Comparison of ENCODE assay signal across 33 cellular contexts in the genomic region with DNA sequence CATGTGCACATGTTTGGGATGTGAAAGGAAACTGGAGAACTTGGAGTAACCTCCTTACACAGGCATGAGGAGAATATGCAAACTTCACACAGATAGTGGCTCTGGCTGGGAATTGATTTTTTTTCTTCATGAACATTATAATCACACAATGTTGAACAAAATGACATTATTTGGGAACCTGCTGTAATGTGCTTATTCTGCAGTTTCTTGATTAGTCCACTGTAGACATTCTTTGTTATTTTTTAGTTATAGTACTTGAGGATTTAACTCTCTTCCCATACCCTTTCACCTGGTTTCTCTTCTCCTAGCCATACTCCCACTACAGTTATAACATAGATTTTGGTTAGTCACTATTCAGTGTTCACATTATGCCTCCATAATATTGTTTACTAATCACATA.
"Had no signal": no experiment of that assay in that cellular context is flagged by ENCODE, and none has a peak within 500 bp of the region (broad histone marks: within the 10 kb centered on the region; RNA-seq: fewer than 3 reads in every experiment).

No MANE protein-coding gene starts in this region.

- DNase-seq: activated B cell treated with CpG ODN at 0.5 μM for 24 hours; activated CD4-positive, alpha-beta T cell treated with anti-CD3 and anti-CD28 coated beads for 48 hours; activated CD4-positive, alpha-beta T cell treated with anti-CD3 and anti-CD28 coated beads, Interleukin-2, amount 50 U/mL, for 1 hour; activated CD4-positive, alpha-beta T cell treated with anti-CD3 and anti-CD28 coated beads, Interleukin-2, amount 50 U/mL, for 48 hours; activated CD8-positive, alpha-beta memory T cell treated with anti-CD3 and anti-CD28 coated beads for 24 hours; activated CD8-positive, alpha-beta T cell treated with anti-CD3 and anti-CD28 coated beads for 36 hours; activated effector memory CD4-positive, alpha-beta T cell treated with Interleukin-2 at 50 U/mL for 16 hours; activated gamma-delta T cell treated with Interleukin-2 at 50 U/mL for 16 hours; activated naive CD4-positive, alpha-beta T cell treated with anti-CD3 and anti-CD28 coated beads, Interleukin-2, amount 50 U/mL, for 16 hours; activated naive CD4-positive, alpha-beta T cell treated with Interleukin-2 at 50 U/mL for 16 hours; activated T-cell treated with anti-CD3 and anti-CD28 coated beads, Interleukin-2, amount 50 U/mL, for 4 hours; amniotic stem cell; anterior cingulate cortex; brain microvascular endothelial cell; effector CD4-positive, alpha-beta T cell; effector memory CD8-positive, alpha-beta T cell; erythroblast; foreskin keratinocyte; gastrocnemius medialis; glutamatergic neuron; heart left ventricle; T-helper 2 cell had no signal

- H3K4me1 ChIP-seq: esophagus muscularis mucosa, foreskin keratinocyte, gastrocnemius medialis, heart left ventricle had no signal

- H3K9me3 ChIP-seq: esophagus muscularis mucosa, gastrocnemius medialis, heart left ventricle had no signal

- H3K9me3 Mint-ChIP-seq: activated B cell treated with CpG ODN at 0.5 μM for 24 hours; activated CD8-positive, alpha-beta T cell treated with anti-CD3 and anti-CD28 coated beads for 36 hours; activated T-cell treated with anti-CD3 and anti-CD28 coated beads, Interleukin-2, amount 50 U/mL, for 4 hours; activated T-helper 17 cell treated with anti-CD3 and anti-CD28 coated beads, Interleukin-2, amount 50 U/mL, for 72 hours; central memory CD8-positive, alpha-beta T cell; dendritic cell treated with granulocyte-macrophage colony-stimulating factor and Interleukin-4, amounts not matched to agents 40 ng/mL and 50 ng/mL, for 4 days; effector memory CD8-positive, alpha-beta T cell had no signal

- H3K36me3 ChIP-seq: brain microvascular endothelial cell had no signal

- H3K4me3 ChIP-seq: coronary artery, esophagus muscularis mucosa, gastrocnemius medialis, heart left ventricle had no signal

- H3K27ac Mint-ChIP-seq: activated B cell treated with CpG ODN at 0.5 μM for 24 hours; activated CD8-positive, alpha-beta T cell treated with anti-CD3 and anti-CD28 coated beads for 36 hours; activated naive CD8-positive, alpha-beta T cell; activated T-helper 17 cell treated with anti-CD3 and anti-CD28 coated beads, Interleukin-2, amount 50 U/mL, for 72 hours; dendritic cell treated with granulocyte-macrophage colony-stimulating factor and Interleukin-4, amounts not matched to agents 40 ng/mL and 50 ng/mL, for 4 days; effector memory CD8-positive, alpha-beta T cell had no signal

- H3K4me3 Mint-ChIP-seq: activated B cell treated with CpG ODN at 0.5 μM for 24 hours; activated CD8-positive, alpha-beta T cell treated with anti-CD3 and anti-CD28 coated beads for 36 hours; activated naive CD8-positive, alpha-beta T cell; activated T-cell treated with anti-CD3 and anti-CD28 coated beads, Interleukin-2, amount 50 U/mL, for 4 hours; activated T-helper 17 cell treated with anti-CD3 and anti-CD28 coated beads, Interleukin-2, amount 50 U/mL, for 72 hours; central memory CD8-positive, alpha-beta T cell; dendritic cell treated with granulocyte-macrophage colony-stimulating factor and Interleukin-4, amounts not matched to agents 40 ng/mL and 50 ng/mL, for 4 days; effector memory CD8-positive, alpha-beta T cell had no signal

- H3K4me1 Mint-ChIP-seq: activated B cell treated with CpG ODN at 0.5 μM for 24 hours; activated T-helper 17 cell treated with anti-CD3 and anti-CD28 coated beads, Interleukin-2, amount 50 U/mL, for 72 hours; central memory CD8-positive, alpha-beta T cell had no signal

- ATAC-seq: activated CD4-positive, CD25-positive, alpha-beta regulatory T cell treated with anti-CD3 and anti-CD28 coated beads, Interleukin-2, amount 50 U/mL, for 24 hours; activated CD8-positive, alpha-beta T cell treated with anti-CD3 and anti-CD28 coated beads for 36 hours; activated T-cell treated with anti-CD3 and anti-CD28 coated beads, Interleukin-2, amount 50 U/mL, for 4 hours; activated T-helper 17 cell treated with anti-CD3 and anti-CD28 coated beads, Interleukin-2, amount 50 U/mL, for 72 hours; effector memory CD8-positive, alpha-beta T cell; foreskin keratinocyte; gastrocnemius medialis; heart left ventricle had no signal

- H3K27me3 Mint-ChIP-seq: activated B cell treated with CpG ODN at 0.5 μM for 24 hours; activated CD8-positive, alpha-beta T cell treated with anti-CD3 and anti-CD28 coated beads for 36 hours; activated naive CD8-positive, alpha-beta T cell; activated T-helper 17 cell treated with anti-CD3 and anti-CD28 coated beads, Interleukin-2, amount 50 U/mL, for 72 hours; central memory CD8-positive, alpha-beta T cell; dendritic cell treated with granulocyte-macrophage colony-stimulating factor and Interleukin-4, amounts not matched to agents 40 ng/mL and 50 ng/mL, for 4 days; effector memory CD8-positive, alpha-beta T cell had no signal

- H3K27ac ChIP-seq: brain microvascular endothelial cell, coronary artery, esophagus muscularis mucosa, foreskin keratinocyte, gastrocnemius medialis, heart left ventricle, VCaP had no signal

- FAIRE-seq: astrocyte, bronchial epithelial cell, TTC549 had no signal

- H3K27me3 ChIP-seq: brain microvascular endothelial cell, esophagus muscularis mucosa, foreskin keratinocyte, gastrocnemius medialis, heart left ventricle had no signal
